Comparison of ENCODE assay signal across 21 cellular contexts in the genomic region with DNA sequence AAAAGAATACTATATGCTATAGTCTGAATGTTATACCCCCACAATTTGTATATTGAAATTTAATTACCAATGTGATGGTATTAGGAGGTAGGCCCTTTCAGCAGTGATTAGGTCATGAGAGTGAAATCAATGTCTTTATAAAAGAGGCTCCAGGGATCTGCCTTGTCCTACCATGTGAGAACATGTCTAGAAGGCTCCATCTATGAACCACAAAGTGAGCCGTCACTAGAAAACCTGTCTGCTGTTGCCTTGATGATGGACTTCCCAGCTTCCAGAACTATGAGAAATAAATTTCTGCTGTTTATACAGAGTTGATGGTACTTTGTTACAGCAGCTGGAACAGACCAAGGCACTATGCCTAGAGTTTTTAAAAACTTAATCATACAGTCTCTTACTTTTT. TPM values are rescaled to one million over a fixed set of nuclear protein-coding genes. Genes with fewer than 3 reads are reported as not detected.
DNase-seq lines count a peak whose midpoint lies in the region; ATAC-seq, FAIRE-seq and TF ChIP-seq lines count a peak whose summit lies in the region.
"Had no signal": no experiment of that assay in that cellular context is flagged by ENCODE, and none has a peak within 500 bp of the region (broad histone marks: within the 10 kb centered on the region; RNA-seq: fewer than 3 reads in every experiment).

No MANE protein-coding gene starts in this region.

- H3K4me1 Mint-ChIP-seq in MCF 10A (ENCODE audit: insufficient read depth, unreplicated experiment): no peaks in the 10 kb centered on the region
- H3K4me1 Mint-ChIP-seq: B cell, H9 had no signal

- H3K27ac Mint-ChIP-seq in MCF 10A (ENCODE audit: low read depth, unreplicated experiment): no peak overlapping the region
- H3K27ac Mint-ChIP-seq in activated naive CD4-positive, alpha-beta T cell treated with anti-CD3 and anti-CD28 coated beads, Interleukin-2, amount 50 U/mL, for 72 hours: no peak overlapping the region
- H3K27ac Mint-ChIP-seq: B cell; CD4-positive, CD25-positive, alpha-beta regulatory T cell; CD8-positive, alpha-beta T cell; H9 had no signal

- H2AFZ ChIP-seq in mammary epithelial cell (ENCODE audit: low read depth, low read length) (no peak overlapping the region), H1 (ENCODE audit: low read length) (peak overlapping the region; percentile 22; the same call in 1 of the 2 replicates), parathyroid adenoma (peak overlapping the region; percentile 11)
- H2AFZ ChIP-seq: GM23248 had no signal

- H3K9me3 ChIP-seq in mammary epithelial cell (replicated peaks; ENCODE audit: insufficient read depth, low read length): no peaks in the 10 kb centered on the region
- H3K9me3 ChIP-seq in H1 (ENCODE audit: insufficient read depth in 2 of 2, low read depth in 1 of 2, low read length in 1 of 2): no peaks in the 10 kb centered on the region
- no peaks in the 10 kb centered on the region for H3K9me3 ChIP-seq in parathyroid adenoma (ENCODE audit: control insufficient read depth, low read length)

- H2BK120ac ChIP-seq in H1 (replicated peaks; ENCODE audit: low read depth, low read length): no peak overlapping the region

- H3K4me3 Mint-ChIP-seq in MCF 10A (ENCODE audit: unreplicated experiment): no peak overlapping the region
- H3K4me3 Mint-ChIP-seq: B cell; CD4-positive, CD25-positive, alpha-beta regulatory T cell; CD8-positive, alpha-beta T cell; H9 had no signal

- DNase-seq in mammary epithelial cell (peak; percentile 30), MCF 10A (ENCODE audit: unreplicated experiment) (no peak), H1 (ENCODE audit: low read depth in 1 of 2, low spot score in 2 of 2) (no peak), urothelium cell line (ENCODE audit: low spot score) (no peak), foreskin fibroblast (no peak)
- no peak for DNase-seq in activated naive CD4-positive, alpha-beta T cell treated with anti-CD3 and anti-CD28 coated beads, Interleukin-2, amount 50 U/mL, for 72 hours (ENCODE audit: low spot score in 2 of 2)
- DNase-seq: Caco-2; CD4-positive, CD25-positive, alpha-beta regulatory T cell; CD8-positive, alpha-beta T cell; DMS153; DND-41; GM23248; H9 had no signal

- CTCF ChIA-PET in mammary epithelial cell (lab: Charles Lee; ENCODE audit: low non-redundant PET): no interaction called here
- CTCF ChIA-PET in MCF 10A (lab: Yijun Ruan, JAX): interaction anchor here (0.6 to 2.1 kb wide), 5 partner anchors 18 to 105 kb away, joined by 3 to 9 read pairs (median 4); no protein-coding TSS in a partner anchor
- CTCF ChIA-PET in H1 (lab: Charles Lee; ENCODE audit: partially characterized antibody): interaction anchor here (0.7 to 2.9 kb wide), 15 partner anchors 8 to 275 kb away, joined by 3 to 22 read pairs (median 4); no protein-coding TSS in a partner anchor

- no TSS peak for BruUV-seq in mammary epithelial cell (replicated peaks; lab: Mats Ljungman, UMichigan)
- BruUV-seq in MCF 10A (replicated peaks; lab: Mats Ljungman, UMichigan): no TSS peak

- ATAC-seq in esophagus mucosa: peak; percentile 33
- ATAC-seq in activated naive CD4-positive, alpha-beta T cell treated with anti-CD3 and anti-CD28 coated beads, Interleukin-2, amount 50 U/mL, for 72 hours: no peak
- ATAC-seq: CD8-positive, alpha-beta T cell; HCT116 had no signal

- H2BK15ac ChIP-seq in H1 (ENCODE audit: low read length): no peak overlapping the region

- H3K4me1 ChIP-seq in mammary epithelial cell (ENCODE audit: insufficient read depth, low read length) (no peaks in the 10 kb centered on the region), H1 (replicated peaks in 1 of 4; ENCODE audit: control insufficient read depth in 3 of 4, insufficient read depth in 4 of 4, low read length in 3 of 4) (no peaks in the 10 kb centered on the region), parathyroid adenoma (no peaks in the 10 kb centered on the region)
- H3K4me1 ChIP-seq: Caco-2 had no signal

- H3K4me2 ChIP-seq in mammary epithelial cell (ENCODE audit: insufficient read depth, low read depth, low read length) (no peak overlapping the region), H1 (ENCODE audit: insufficient read depth in 1 of 2, low read depth in 2 of 2, low read length in 2 of 2) (no peak overlapping the region), parathyroid adenoma (ENCODE audit: low read length) (no peak overlapping the region)
- H3K4me2 ChIP-seq: BLaER1 had no signal

- FAIRE-seq in H1 (lab: Jason Lieb, UNC) (no peak), urothelium cell line (lab: Jason Lieb, UNC) (no peak)
- FAIRE-seq: GM12892 had no signal

- no peak overlapping the region for H3K9ac ChIP-seq in mammary epithelial cell (ENCODE audit: insufficient read depth, low read length)
- no peak overlapping the region for H3K9ac ChIP-seq in H1 (replicated peaks in 1 of 4; ENCODE audit: extremely low read depth in 1 of 4, low read depth in 3 of 4, low read length in 3 of 4)
- no peak overlapping the region for H3K9ac ChIP-seq in parathyroid adenoma
- H3K9ac ChIP-seq: BLaER1, GM23248 had no signal

- no peak for TF ChIP-seq POLR2A in H1 (IDR thresholded peaks at IDR 0.05; ENCODE audit: control extremely low read depth in 1 of 2, low read depth in 2 of 2, low read length in 2 of 2)

- H3K27me3 ChIP-seq in mammary epithelial cell (ENCODE audit: insufficient read depth, low read length) (no peaks in the 10 kb centered on the region), H1 (replicated peaks in 1 of 4; ENCODE audit: control insufficient read depth in 3 of 4, extremely low read depth in 1 of 4, insufficient read depth in 3 of 4, low read length in 3 of 4) (no peaks in the 10 kb centered on the region), parathyroid adenoma (ENCODE audit: control insufficient read depth, insufficient read depth, low read length) (no peaks in the 10 kb centered on the region)
- H3K27me3 ChIP-seq: BLaER1 had no signal

- no peak overlapping the region for H3K23ac ChIP-seq in H1 (ENCODE audit: insufficient read length)

- no peak for TF ChIP-seq CTCF in mammary epithelial cell (conservative IDR thresholded peaks at IDR 0.05 in 1 of 2, IDR thresholded peaks at IDR 0.05 in 1 of 2; ENCODE audit: extremely low read depth in 1 of 2, insufficient read depth in 1 of 2, low read depth in 1 of 2, low read length in 2 of 2)
- no peak for TF ChIP-seq CTCF in MCF 10A (IDR thresholded peaks at IDR 0.05; ENCODE audit: unreplicated experiment)
- TF ChIP-seq CTCF in H1 (IDR thresholded peaks at IDR 0.05; ENCODE audit: control extremely low read depth in 1 of 3, insufficient read depth in 1 of 3, low read depth in 1 of 3, low read length in 3 of 3): no peak
- no peak for TF ChIP-seq CTCF in parathyroid adenoma (IDR thresholded peaks at IDR 0.05)
- TF ChIP-seq CTCF in foreskin fibroblast (IDR thresholded peaks at IDR 0.05; ENCODE audit: low read depth, low read length): no peak

- no peaks in the 10 kb centered on the region for H3K9me3 Mint-ChIP-seq in MCF 10A (ENCODE audit: unreplicated experiment)
- no peaks in the 10 kb centered on the region for H3K9me3 Mint-ChIP-seq in activated naive CD4-positive, alpha-beta T cell treated with anti-CD3 and anti-CD28 coated beads, Interleukin-2, amount 50 U/mL, for 72 hours
- H3K9me3 Mint-ChIP-seq: CD8-positive, alpha-beta T cell; H9 had no signal

- POLR2A ChIA-PET in MCF 10A (lab: Yijun Ruan, JAX) (no interaction called here), H1 (lab: Charles Lee; ENCODE audit: partially characterized antibody) (no interaction called here)

- no peaks in the 10 kb centered on the region for H3K36me3 ChIP-seq in mammary epithelial cell (ENCODE audit: insufficient read depth, low read length)
- H3K36me3 ChIP-seq in H1 (ENCODE audit: control insufficient read depth in 2 of 4, insufficient read depth in 4 of 4, low read length in 3 of 4): no peaks in the 10 kb centered on the region
- H3K36me3 ChIP-seq in parathyroid adenoma (ENCODE audit: control insufficient read depth, insufficient read depth, low read length): no peaks in the 10 kb centered on the region
- H3K36me3 ChIP-seq: BLaER1 had no signal

- no peak overlapping the region for H3K4ac ChIP-seq in H1 (replicated peaks; ENCODE audit: insufficient read length, low read depth, low read length)

- no peak overlapping the region for H2BK20ac ChIP-seq in H1 (ENCODE audit: low read length)

- TF ChIP-seq EP300 in H1 (IDR thresholded peaks at IDR 0.05; ENCODE audit: borderline replicate concordance in 1 of 2, low read depth in 2 of 2, low read length in 2 of 2): no peak

- H4K5ac ChIP-seq in H1 (ENCODE audit: insufficient read length, low read depth, low read length): no peak overlapping the region

- H3K4me3 ChIP-seq in mammary epithelial cell (replicated peaks in 1 of 3; ENCODE audit: insufficient read depth in 1 of 3, low read depth in 2 of 3, low read length in 3 of 3) (no peak overlapping the region), H1 (ENCODE audit: extremely low read depth in 1 of 4, insufficient read depth in 2 of 4, low read depth in 3 of 4, low read length in 4 of 4) (no peak overlapping the region), parathyroid adenoma (ENCODE audit: low read depth, low read length) (no peak overlapping the region), foreskin fibroblast (ENCODE audit: low read depth in 1 of 2, low read length in 2 of 2) (no peak overlapping the region)
- H3K4me3 ChIP-seq: BLaER1, GM23248 had no signal

- 73% methylated on average over 1 of the region's 1 CpG for WGBS in mammary epithelial cell (ENCODE audit: low coverage, missing lambda C conversion rate)
- 95% methylated on average over 1 of the region's 1 CpG; no CpG with 5 or more reads in 1 of the 2 experiments for WGBS in H1 (ENCODE audit: extremely low coverage in 1 of 2, insufficient coverage in 1 of 2, insufficient read length in 1 of 2, insufficient replicate concordance in 2 of 2, low coverage in 1 of 2, low lambda C conversion rate in 2 of 2, missing lambda C conversion rate in 1 of 2), 2 experiments

- no peak overlapping the region for H3K56ac ChIP-seq in H1 (replicated peaks; ENCODE audit: insufficient read length, low read depth, low read length)

- H3K27me3 Mint-ChIP-seq in MCF 10A (ENCODE audit: insufficient read depth, unreplicated experiment): no peaks in the 10 kb centered on the region

- no peak overlapping the region for H3K14ac ChIP-seq in H1 (ENCODE audit: insufficient read length)

- no peaks in the 10 kb centered on the region for H3K36me3 Mint-ChIP-seq in MCF 10A (ENCODE audit: insufficient read depth, unreplicated experiment)
- peaks cover 8 to 9% of the 10 kb centered on the region in 2 donors for H3K36me3 Mint-ChIP-seq in activated naive CD4-positive, alpha-beta T cell treated with anti-CD3 and anti-CD28 coated beads, Interleukin-2, amount 50 U/mL, for 72 hours
- H3K36me3 Mint-ChIP-seq: CD4-positive, CD25-positive, alpha-beta regulatory T cell; CD8-positive, alpha-beta T cell had no signal

- no peak overlapping the region for H3K18ac ChIP-seq in H1 (ENCODE audit: extremely low read depth, low read length)

- in situ Hi-C loops in mammary epithelial cell (cut with MboI; ENCODE audit: low sequenced_read_pairs in 2 of 2): no loop called here

- H4K8ac ChIP-seq in H1 (ENCODE audit: extremely low read depth, insufficient read depth, low read length): no peak overlapping the region

- no peak overlapping the region for H4K91ac ChIP-seq in H1 (replicated peaks; ENCODE audit: insufficient read length, low read length)

- H3K79me2 ChIP-seq in mammary epithelial cell (ENCODE audit: insufficient read depth, low read length) (no peaks in the 10 kb centered on the region), H1 (ENCODE audit: control insufficient read depth in 1 of 2, insufficient read depth in 2 of 2, low read length in 2 of 2) (no peaks in the 10 kb centered on the region), parathyroid adenoma (no peaks in the 10 kb centered on the region)

- H3K27ac ChIP-seq in mammary epithelial cell (ENCODE audit: insufficient read depth, low read depth, low read length) (no peak overlapping the region), H1 (ENCODE audit: low read depth, low read length) (no peak overlapping the region), parathyroid adenoma (no peak overlapping the region)
- H3K27ac ChIP-seq: BLaER1, C4-2B, GM23248 had no signal

- H2AK5ac ChIP-seq in H1 (ENCODE audit: low read depth, low read length): no peak overlapping the region

- dilution Hi-C loops in mammary epithelial cell (cut with HindIII; ENCODE audit: low sequenced_read_pairs): no loop called here

- intact Hi-C loops in mammary epithelial cell (cut with micrococcal nuclease) (no loop called here), MCF 10A (cut with micrococcal nuclease) (no loop called here)

- H4K20me1 ChIP-seq in mammary epithelial cell (ENCODE audit: insufficient read depth, low read length) (no peaks in the 10 kb centered on the region), H1 (replicated peaks in 1 of 2; ENCODE audit: control insufficient read depth in 1 of 2, insufficient read depth in 2 of 2, low read length in 2 of 2) (no peaks in the 10 kb centered on the region)
- H4K20me1 ChIP-seq: BLaER1 had no signal

- no peak overlapping the region for H2BK12ac ChIP-seq in H1 (ENCODE audit: low read depth, low read length)

- no peaks in the 10 kb centered on the region for H3K79me1 ChIP-seq in H1 (ENCODE audit: low read depth, low read length)

- no peaks in the 10 kb centered on the region for H3K23me2 ChIP-seq in H1 (ENCODE audit: low read depth, low read length)

- no peak overlapping the region for H2BK5ac ChIP-seq in H1 (ENCODE audit: low read depth, low read length)

- no peak for TF ChIP-seq RAD21 in H1 (IDR thresholded peaks at IDR 0.05 in 1 of 2, conservative IDR thresholded peaks at IDR 0.05 in 1 of 2; ENCODE audit: low read depth in 2 of 2, low read length in 2 of 2)

RNA-seq across cellular contexts. Expression of a gene that starts 46.3 kb away (rescaled TPM):
- not detected for total RNA-seq in mammary epithelial cell
- not detected for polyA plus RNA-seq in mammary epithelial cell
- not detected for polyA minus RNA-seq in mammary epithelial cell
- not detected in 2 replicates for total RNA-seq in MCF 10A (2022)
- total RNA-seq in H1 (2021; fragmentation: NEBNext Ultra II Directional; extraction: Animal tissue kit (Norgen Biotek cat#: 25700)): 2.0 and 2.6 TPM in 2 replicates
- 2.1 TPM in 2 replicates for polyA plus RNA-seq in H1 (2011; rRNA removed)
- polyA plus RNA-seq in H1 (2011; cell fraction: cytosol; rRNA removed): 2.6 TPM
- polyA plus RNA-seq in H1 (2011; cell fraction: nucleus; rRNA removed): 5.7 TPM
- 1.5 to 2.3 TPM (median 1.6 TPM) in 4 replicates for polyA plus RNA-seq in H1 (2012, experiment 1 of 2)
- polyA plus RNA-seq in H1 (2012, experiment 2 of 2): 0.70 TPM
- 1.9 TPM for polyA plus RNA-seq in H1 (2013, experiment 1 of 2)
- 1.7 TPM for polyA plus RNA-seq in H1 (2013, experiment 2 of 2)
- 2.0 and 3.2 TPM in 2 replicates for polyA minus RNA-seq in H1 (2011; rRNA and poly(A)+ RNA removed)
- polyA minus RNA-seq in H1 (2011; cell fraction: cytosol; rRNA and poly(A)+ RNA removed): 1.4 TPM
- 4.3 TPM for polyA minus RNA-seq in H1 (2011; cell fraction: nucleus; rRNA and poly(A)+ RNA removed)
- total RNA-seq in esophagus mucosa: 0.36 TPM
- total RNA-seq in activated naive CD4-positive, alpha-beta T cell treated with anti-CD3 and anti-CD28 coated beads, Interleukin-2, amount 50 U/mL, for 72 hours: under 1 TPM in 1 of 2 donors, not detected in 1; 0.45 TPM
- total RNA-seq: Caco-2; CD8-positive, alpha-beta T cell; GM23248 had no signal
- polyA plus RNA-seq: AG04450, GM23248 had no signal
